Comparison of ENCODE assay signal across 1 cellular context in genomic region chr6:26538936-26539615, GRCh38.
TF ChIP-seq lines count a peak whose summit lies in the region.

No MANE protein-coding gene starts in this region.

TF ChIP-seq in HEK293, 187 proteins besides CTCF, POLR2A, EP300 and RAD21 (continued from another document):
- no peak for TF ChIP-seq ZSCAN5A (tag by site-specific recombination; IDR thresholded peaks at IDR 0.05)
- TF ChIP-seq SCRT2 (tag by site-specific recombination; IDR thresholded peaks at IDR 0.05): peak; percentile 71
